14 cellular contexts compared by ENCODE assay signal in genomic region chr22:26377170-26377825, GRCh38. TPM values are rescaled to one million over a fixed set of nuclear protein-coding genes. Genes with fewer than 3 reads are reported as not detected.
A peak's percentile ranks its signal among the peaks of the same experiment; 100 is the strongest.
DNase-seq lines count a peak whose midpoint lies in the region; ATAC-seq, FAIRE-seq and TF ChIP-seq lines count a peak whose summit lies in the region.
"Had no signal": no experiment of that assay in that cellular context is flagged by ENCODE, and none has a peak within 500 bp of the region (broad histone marks: within the 10 kb centered on the region; RNA-seq: fewer than 3 reads in every experiment).

No MANE protein-coding gene starts in this region.

- peak overlapping the region; percentile 20 for H3K4me3 Mint-ChIP-seq in activated naive CD8-positive, alpha-beta T cell treated with anti-CD3 and anti-CD28 coated beads, Interleukin-2, amount 10 ng/mL, durations not matched to agents 7 days and 5 days
- no peak overlapping the region for H3K4me3 Mint-ChIP-seq in activated naive CD8-positive, alpha-beta T cell treated with anti-CD3 and anti-CD28 coated beads for 36 hours
- H3K4me3 Mint-ChIP-seq in effector memory CD8-positive, alpha-beta T cell: peak overlapping the region in 1 of 2 donors; percentile 10

- H3K4me3 ChIP-seq in OCI-LY3 (ENCODE audit: low read length) (peak overlapping the region; percentile 23), fibroblast of pulmonary artery (replicated peaks; ENCODE audit: low read depth, low read length) (no peak overlapping the region)
- H3K4me3 ChIP-seq: SJSA1, uterus had no signal

- DNase-seq in activated naive CD8-positive, alpha-beta T cell treated with anti-CD3 and anti-CD28 coated beads, Interleukin-2, amount 10 ng/mL, durations not matched to agents 7 days and 5 days: no peak
- DNase-seq in activated naive CD8-positive, alpha-beta T cell treated with anti-CD3 and anti-CD28 coated beads for 36 hours: no peak
- DNase-seq in fibroblast of pulmonary artery (ENCODE audit: low read depth) (peak; percentile 14), urothelium cell line (ENCODE audit: low spot score) (no peak), left colon (no peak)
- DNase-seq in effector memory CD8-positive, alpha-beta T cell: no peak
- no peak for DNase-seq in activated naive CD4-positive, alpha-beta T cell treated with anti-CD3 and anti-CD28 coated beads, Interleukin-2, amount 50 U/mL, for 16 hours
- DNase-seq: activated CD4-positive, alpha-beta T cell treated with anti-CD3 and anti-CD28 coated beads for 48 hours; BE2C; cortex of kidney; GOT3; uterus had no signal

- ATAC-seq in activated naive CD8-positive, alpha-beta T cell treated with anti-CD3 and anti-CD28 coated beads, Interleukin-2, amount 10 ng/mL, durations not matched to agents 7 days and 5 days (ENCODE audit: low read depth): no peak
- no peak for ATAC-seq in left colon
- no peak for ATAC-seq in effector memory CD8-positive, alpha-beta T cell (replicated peaks)

- no peak overlapping the region for H3K27ac Mint-ChIP-seq in activated naive CD8-positive, alpha-beta T cell treated with anti-CD3 and anti-CD28 coated beads, Interleukin-2, amount 10 ng/mL, durations not matched to agents 7 days and 5 days
- no peak overlapping the region for H3K27ac Mint-ChIP-seq in activated naive CD8-positive, alpha-beta T cell treated with anti-CD3 and anti-CD28 coated beads for 36 hours
- H3K27ac Mint-ChIP-seq in effector memory CD8-positive, alpha-beta T cell: no peak overlapping the region

- peak; percentile 68 for FAIRE-seq in urothelium cell line (lab: Jason Lieb, UNC)

- POLR2A ChIA-PET in activated naive CD8-positive, alpha-beta T cell treated with anti-CD3 and anti-CD28 coated beads, Interleukin-2, amount 10 ng/mL, durations not matched to agents 7 days and 5 days (lab: Charles Lee): no interaction called here

- H3K4me1 Mint-ChIP-seq in activated naive CD8-positive, alpha-beta T cell treated with anti-CD3 and anti-CD28 coated beads, Interleukin-2, amount 10 ng/mL, durations not matched to agents 7 days and 5 days: peaks cover 4% of the 10 kb centered on the region
- no peaks in the 10 kb centered on the region for H3K4me1 Mint-ChIP-seq in activated naive CD8-positive, alpha-beta T cell treated with anti-CD3 and anti-CD28 coated beads for 36 hours
- peaks cover 3 to 6% of the 10 kb centered on the region in 2 donors for H3K4me1 Mint-ChIP-seq in effector memory CD8-positive, alpha-beta T cell (ENCODE audit: low read depth in 2 of 2)

- peaks cover 6% of the 10 kb centered on the region; the same call in 1 of the 2 replicates for H3K4me1 ChIP-seq in OCI-LY3 (ENCODE audit: low read length)
- H3K4me1 ChIP-seq: BE2C, SJSA1, uterus had no signal

- H3K27me3 ChIP-seq in OCI-LY3 (ENCODE audit: low read depth, low read length): peaks cover 80% of the 10 kb centered on the region
- H3K27me3 ChIP-seq: BE2C had no signal

- H3K4me2 ChIP-seq in OCI-LY3 (ENCODE audit: low read length): peak overlapping the region; percentile 41

- H3K9me3 ChIP-seq in OCI-LY3 (ENCODE audit: insufficient read depth, low read length): no peaks in the 10 kb centered on the region
- H3K9me3 ChIP-seq: BE2C, SJSA1, uterus had no signal

- no peak overlapping the region for H3K27ac ChIP-seq in OCI-LY3 (ENCODE audit: low read length)
- H3K27ac ChIP-seq: SJSA1, uterus had no signal

- H3K36me3 ChIP-seq in OCI-LY3 (replicated peaks; ENCODE audit: low read depth, low read length): no peaks in the 10 kb centered on the region
- H3K36me3 ChIP-seq: BE2C, SJSA1, uterus had no signal

- peaks cover 44% of the 10 kb centered on the region for H3K27me3 Mint-ChIP-seq in activated naive CD8-positive, alpha-beta T cell treated with anti-CD3 and anti-CD28 coated beads, Interleukin-2, amount 10 ng/mL, durations not matched to agents 7 days and 5 days
- peaks cover 56% of the 10 kb centered on the region for H3K27me3 Mint-ChIP-seq in activated naive CD8-positive, alpha-beta T cell treated with anti-CD3 and anti-CD28 coated beads for 36 hours
- H3K27me3 Mint-ChIP-seq in effector memory CD8-positive, alpha-beta T cell: peaks cover 62 to 79% of the 10 kb centered on the region in 2 donors

- 0 out of 2 replicates have a peak overlapping the region, but pooled peaks have one; percentile 22 for H2AFZ ChIP-seq in OCI-LY3 (ENCODE audit: low read depth, low read length)

- H3K36me3 Mint-ChIP-seq in activated naive CD8-positive, alpha-beta T cell treated with anti-CD3 and anti-CD28 coated beads, Interleukin-2, amount 10 ng/mL, durations not matched to agents 7 days and 5 days: no peaks in the 10 kb centered on the region
- no peaks in the 10 kb centered on the region for H3K36me3 Mint-ChIP-seq in activated naive CD8-positive, alpha-beta T cell treated with anti-CD3 and anti-CD28 coated beads for 36 hours
- H3K36me3 Mint-ChIP-seq in effector memory CD8-positive, alpha-beta T cell (ENCODE audit: insufficient read depth): no peaks in the 10 kb centered on the region

- H3K9me3 Mint-ChIP-seq in activated naive CD8-positive, alpha-beta T cell treated with anti-CD3 and anti-CD28 coated beads, Interleukin-2, amount 10 ng/mL, durations not matched to agents 7 days and 5 days: peaks cover 4% of the 10 kb centered on the region
- peaks cover 4% of the 10 kb centered on the region for H3K9me3 Mint-ChIP-seq in activated naive CD8-positive, alpha-beta T cell treated with anti-CD3 and anti-CD28 coated beads for 36 hours
- H3K9me3 Mint-ChIP-seq in effector memory CD8-positive, alpha-beta T cell: peaks cover 0 to 3% of the 10 kb centered on the region in 2 donors

- no peak for TF ChIP-seq CTCF in OCI-LY3 (IDR thresholded peaks at IDR 0.05; ENCODE audit: low read depth, low read length)
- TF ChIP-seq CTCF in fibroblast of pulmonary artery (IDR thresholded peaks at IDR 0.05; ENCODE audit: low read length, missing control alignments): peak; percentile 19

- no peaks in the 10 kb centered on the region for H4K20me1 ChIP-seq in OCI-LY3 (ENCODE audit: insufficient read depth, low read length)

- intact Hi-C loops in left colon (cut with DNase I, micrococcal nuclease): no loop called here

- no peak overlapping the region for H3K9ac ChIP-seq in OCI-LY3 (ENCODE audit: low read length)

- H3K79me2 ChIP-seq in OCI-LY3 (ENCODE audit: low read length): no peaks in the 10 kb centered on the region

RNA-seq across cellular contexts. Expression of gene ASPHD2, which starts 51.8 kb away (rescaled TPM):
- 1 to 10 TPM; 9.0 to 9.3 TPM for total RNA-seq in activated naive CD8-positive, alpha-beta T cell treated with anti-CD3 and anti-CD28 coated beads, Interleukin-2, amount 10 ng/mL, durations not matched to agents 7 days and 5 days
- total RNA-seq in activated naive CD8-positive, alpha-beta T cell treated with anti-CD3 and anti-CD28 coated beads for 36 hours: 10 to 100 TPM; 14.9 to 15.9 TPM
- 1 to 10 TPM; 7.0 to 7.1 TPM for total RNA-seq in left colon
